In the genomic region with DNA sequence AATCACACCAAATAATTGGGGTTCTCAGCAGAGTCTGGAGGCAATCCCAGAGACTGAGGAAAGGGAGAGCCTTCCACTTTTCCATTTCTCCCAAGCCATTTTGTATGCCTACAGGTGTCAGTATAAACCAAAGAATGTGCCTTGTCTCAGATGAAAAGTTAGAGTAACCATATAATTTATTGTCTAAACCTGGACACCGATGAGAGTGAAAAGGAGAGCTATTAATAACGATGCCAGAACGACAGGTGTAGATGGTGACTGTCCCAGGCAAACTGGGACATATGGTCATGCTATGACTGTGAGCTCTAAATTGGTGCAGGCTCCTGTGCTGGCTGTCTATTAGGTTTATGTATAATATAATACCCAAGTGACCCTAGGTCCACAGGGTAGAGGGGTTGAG, we compare ENCODE assay signal across 1 cellular context.
TF ChIP-seq lines count a peak whose summit lies in the region.

No MANE protein-coding gene starts in this region.

TF ChIP-seq in GM12878, 131 proteins besides CTCF, POLR2A, EP300 and RAD21:
- no peak for TF ChIP-seq DPF2 (IDR thresholded peaks at IDR 0.05)
- TF ChIP-seq NFIC (IDR thresholded peaks at IDR 0.05; ENCODE audit: low read depth, low read length): peak; percentile 58; the same call in 1 of the 2 replicates
- peak; percentile 53; the same call in 1 of the 2 replicates for TF ChIP-seq TCF12 (IDR thresholded peaks at IDR 0.05; ENCODE audit: low read depth, low read length)
- peak; percentile 50 for TF ChIP-seq JUNB (IDR thresholded peaks at IDR 0.05)
- 0 out of 2 replicates have a peak, but pooled peaks have one; percentile 14 for TF ChIP-seq IKZF1 (conservative IDR thresholded peaks at IDR 0.05)
- no peak for TF ChIP-seq RBBP5 (conservative IDR thresholded peaks at IDR 0.05)
- no peak for TF ChIP-seq RB1 (IDR thresholded peaks at IDR 0.05; ENCODE audit: borderline replicate concordance)
- no peak for TF ChIP-seq HDGF (IDR thresholded peaks at IDR 0.05)
- no peak for TF ChIP-seq RAD51 (IDR thresholded peaks at IDR 0.05)
- TF ChIP-seq, protein P1, sequence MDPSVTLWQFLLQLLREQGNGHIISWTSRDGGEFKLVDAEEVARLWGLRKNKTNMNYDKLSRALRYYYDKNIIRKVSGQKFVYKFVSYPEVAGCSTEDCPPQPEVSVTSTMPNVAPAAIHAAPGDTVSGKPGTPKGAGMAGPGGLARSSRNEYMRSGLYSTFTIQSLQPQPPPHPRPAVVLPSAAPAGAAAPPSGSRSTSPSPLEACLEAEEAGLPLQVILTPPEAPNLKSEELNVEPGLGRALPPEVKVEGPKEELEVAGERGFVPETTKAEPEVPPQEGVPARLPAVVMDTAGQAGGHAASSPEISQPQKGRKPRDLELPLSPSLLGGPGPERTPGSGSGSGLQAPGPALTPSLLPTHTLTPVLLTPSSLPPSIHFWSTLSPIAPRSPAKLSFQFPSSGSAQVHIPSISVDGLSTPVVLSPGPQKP (IDR thresholded peaks at IDR 0.05; ENCODE audit: low read depth, low read length): no peak
- TF ChIP-seq SREBF1 (IDR thresholded peaks at IDR 0.05; ENCODE audit: low read length): no peak
- TF ChIP-seq CBFB (IDR thresholded peaks at IDR 0.05; ENCODE audit: low read depth): no peak
- TF ChIP-seq MEF2A (IDR thresholded peaks at IDR 0.05; ENCODE audit: insufficient read depth, low read depth, low read length): peak; percentile 68
- TF ChIP-seq EED (IDR thresholded peaks at IDR 0.05; ENCODE audit: low read depth): peak; percentile 74; the same call in 1 of the 2 replicates
- TF ChIP-seq ZSCAN29 (IDR thresholded peaks at IDR 0.05): no peak
- TF ChIP-seq TCF3 (IDR thresholded peaks at IDR 0.05; ENCODE audit: borderline replicate concordance, insufficient read depth, low read depth, low read length): peak; percentile 28; the same call in 1 of the 2 replicates
- TF ChIP-seq, protein P2, sequence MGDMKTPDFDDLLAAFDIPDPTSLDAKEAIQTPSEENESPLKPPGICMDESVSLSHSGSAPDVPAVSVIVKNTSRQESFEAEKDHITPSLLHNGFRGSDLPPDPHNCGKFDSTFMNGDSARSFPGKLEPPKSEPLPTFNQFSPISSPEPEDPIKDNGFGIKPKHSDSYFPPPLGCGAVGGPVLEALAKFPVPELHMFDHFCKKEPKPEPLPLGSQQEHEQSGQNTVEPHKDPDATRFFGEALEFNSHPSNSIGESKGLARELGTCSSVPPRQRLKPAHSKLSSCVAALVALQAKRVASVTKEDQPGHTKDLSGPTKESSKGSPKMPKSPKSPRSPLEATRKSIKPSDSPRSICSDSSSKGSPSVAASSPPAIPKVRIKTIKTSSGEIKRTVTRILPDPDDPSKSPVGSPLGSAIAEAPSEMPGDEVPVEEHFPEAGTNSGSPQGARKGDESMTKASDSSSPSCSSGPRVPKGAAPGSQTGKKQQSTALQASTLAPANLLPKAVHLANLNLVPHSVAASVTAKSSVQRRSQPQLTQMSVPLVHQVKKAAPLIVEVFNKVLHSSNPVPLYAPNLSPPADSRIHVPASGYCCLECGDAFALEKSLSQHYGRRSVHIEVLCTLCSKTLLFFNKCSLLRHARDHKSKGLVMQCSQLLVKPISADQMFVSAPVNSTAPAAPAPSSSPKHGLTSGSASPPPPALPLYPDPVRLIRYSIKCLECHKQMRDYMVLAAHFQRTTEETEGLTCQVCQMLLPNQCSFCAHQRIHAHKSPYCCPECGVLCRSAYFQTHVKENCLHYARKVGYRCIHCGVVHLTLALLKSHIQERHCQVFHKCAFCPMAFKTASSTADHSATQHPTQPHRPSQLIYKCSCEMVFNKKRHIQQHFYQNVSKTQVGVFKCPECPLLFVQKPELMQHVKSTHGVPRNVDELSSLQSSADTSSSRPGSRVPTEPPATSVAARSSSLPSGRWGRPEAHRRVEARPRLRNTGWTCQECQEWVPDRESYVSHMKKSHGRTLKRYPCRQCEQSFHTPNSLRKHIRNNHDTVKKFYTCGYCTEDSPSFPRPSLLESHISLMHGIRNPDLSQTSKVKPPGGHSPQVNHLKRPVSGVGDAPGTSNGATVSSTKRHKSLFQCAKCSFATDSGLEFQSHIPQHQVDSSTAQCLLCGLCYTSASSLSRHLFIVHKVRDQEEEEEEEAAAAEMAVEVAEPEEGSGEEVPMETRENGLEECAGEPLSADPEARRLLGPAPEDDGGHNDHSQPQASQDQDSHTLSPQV (IDR thresholded peaks at IDR 0.05): no peak
- no peak for TF ChIP-seq ZNF622 (IDR thresholded peaks at IDR 0.05)
